9 cellular contexts compared by ENCODE assay signal in the genomic region with DNA sequence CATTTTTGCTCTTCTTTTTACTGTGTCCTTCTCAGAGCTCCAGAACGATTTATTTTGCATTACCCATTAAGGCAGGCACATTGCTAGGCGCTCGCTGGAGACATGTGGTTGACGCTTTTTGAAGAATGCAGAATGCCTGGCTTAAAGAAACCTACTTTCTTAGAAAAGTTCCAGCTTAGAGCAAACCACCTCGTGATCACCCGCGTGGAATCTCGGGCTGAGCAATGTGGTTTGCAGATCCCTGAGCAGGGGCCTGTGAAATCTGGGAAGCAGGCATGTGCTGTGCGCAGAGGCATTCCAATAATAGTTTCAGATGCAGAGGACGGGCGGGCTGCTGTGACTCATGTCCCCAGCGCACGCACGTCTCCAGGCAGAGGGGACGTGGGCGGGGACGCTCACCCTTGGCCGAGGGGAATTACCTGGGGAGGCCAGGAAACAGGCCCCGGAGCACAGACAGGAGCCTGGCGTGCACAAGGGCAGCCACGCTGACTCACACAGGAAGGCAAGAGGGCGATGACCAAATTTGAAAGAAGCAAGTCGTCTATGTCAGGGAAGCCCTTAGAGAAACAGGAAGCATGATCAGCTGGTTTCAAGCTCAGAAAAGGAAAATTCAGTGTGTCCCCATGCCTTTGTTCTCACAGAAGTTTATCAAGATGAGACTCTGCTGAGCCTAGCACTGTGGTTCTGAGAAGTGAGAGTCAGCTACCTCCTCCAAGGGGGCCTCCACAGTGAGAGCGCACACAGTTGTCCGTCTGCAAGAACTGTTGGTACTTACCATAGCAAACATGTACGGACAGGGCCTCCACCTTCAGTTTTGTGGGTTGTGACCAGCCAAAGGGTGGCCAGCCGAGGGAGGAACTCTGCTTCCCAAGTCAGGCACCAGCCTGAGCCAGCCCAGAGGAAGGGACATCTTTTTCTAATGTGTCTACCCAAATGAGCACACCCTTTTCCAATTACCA.
DNase-seq lines count a peak whose midpoint lies in the region; ATAC-seq and TF ChIP-seq lines count a peak whose summit lies in the region.
"Had no signal": no experiment of that assay in that cellular context is flagged by ENCODE, and none has a peak within 500 bp of the region (broad histone marks: within the 10 kb centered on the region; RNA-seq: fewer than 3 reads in every experiment).

No MANE protein-coding gene starts in this region.

- H2BK12ac ChIP-seq in mesenchymal stem cell (ENCODE audit: low read length in 2 of 2): peak overlapping the region; percentile 100

- no peaks in the 10 kb centered on the region for H3K9me3 Mint-ChIP-seq in GM23338

- peak overlapping the region; percentile 97 to 99 for H3K4ac ChIP-seq in mesenchymal stem cell (ENCODE audit: low read depth in 1 of 2, low read length in 2 of 2)

- H4K20me1 ChIP-seq in DOHH2 (ENCODE audit: control insufficient read depth, insufficient read depth, low read depth, low read length) (no peaks in the 10 kb centered on the region), GM23338 (replicated peaks; ENCODE audit: insufficient read depth) (no peaks in the 10 kb centered on the region), Karpas-422 (ENCODE audit: insufficient read depth, low read depth, low read length) (no peaks in the 10 kb centered on the region)

- H3K79me2 ChIP-seq in DOHH2 (ENCODE audit: control insufficient read depth, low read length) (no peaks in the 10 kb centered on the region), GM23338 (replicated peaks; ENCODE audit: insufficient read depth) (no peaks in the 10 kb centered on the region), Karpas-422 (ENCODE audit: low read length) (no peaks in the 10 kb centered on the region)

- H3K27ac ChIP-seq in DOHH2 (ENCODE audit: low read depth, low read length) (no peak overlapping the region), GM23338 (ENCODE audit: low read depth) (no peak overlapping the region), Karpas-422 (ENCODE audit: low read length) (no peak overlapping the region), mesenchymal stem cell (ENCODE audit: low read length, poor library complexity, severe bottlenecking) (peak overlapping the region; percentile 84)
- H3K27ac ChIP-seq: VCaP had no signal

- WGBS in mesenchymal stem cell: 20% methylated on average over 27 of the region's 27 CpGs

- peak overlapping the region; percentile 91 to 100 for H3K18ac ChIP-seq in mesenchymal stem cell (ENCODE audit: low read depth in 1 of 2, low read length in 2 of 2)

- H3K4me3 ChIP-seq in DOHH2 (ENCODE audit: low read length): peak overlapping the region; percentile 31
- no peak overlapping the region for H3K4me3 ChIP-seq in GM23338
- no peak overlapping the region; the same call in 1 of the 2 replicates for H3K4me3 ChIP-seq in Karpas-422 (ENCODE audit: low read length)
- H3K4me3 ChIP-seq in mesenchymal stem cell (ENCODE audit: insufficient read depth in 1 of 2, low read depth in 1 of 2, low read length in 2 of 2): no peak overlapping the region

- peak overlapping the region; percentile 59 for H2BK5ac ChIP-seq in mesenchymal stem cell (ENCODE audit: low read depth, low read length, poor library complexity, severe bottlenecking)

- H3K36me3 ChIP-seq in DOHH2 (ENCODE audit: control insufficient read depth, low read length): no peaks in the 10 kb centered on the region
- no peaks in the 10 kb centered on the region for H3K36me3 ChIP-seq in GM23338 (ENCODE audit: insufficient read depth)
- H3K36me3 ChIP-seq in Karpas-422 (ENCODE audit: insufficient read depth, low read length): no peaks in the 10 kb centered on the region
- no peaks in the 10 kb centered on the region for H3K36me3 ChIP-seq in mesenchymal stem cell (ENCODE audit: control insufficient read depth in 1 of 2, insufficient read depth in 2 of 2, low read depth in 1 of 2, low read length in 2 of 2)

- TF ChIP-seq CTCF in DOHH2 (IDR thresholded peaks at IDR 0.05; ENCODE audit: low read depth, low read length, poor library complexity, severe bottlenecking) (no peak), GM23338 (conservative IDR thresholded peaks at IDR 0.05; ENCODE audit: low read depth in 2 of 2) (no peak)

- no peaks in the 10 kb centered on the region for H3K9me2 ChIP-seq in DOHH2 (replicated peaks; ENCODE audit: control insufficient read depth, low read length)
- H3K9me2 ChIP-seq in GM23338 (ENCODE audit: insufficient read depth): no peaks in the 10 kb centered on the region; the same call in 1 of the 2 replicates
- H3K9me2 ChIP-seq in Karpas-422 (replicated peaks; ENCODE audit: insufficient read depth, low read length): no peaks in the 10 kb centered on the region

- peak overlapping the region; percentile 86 to 91 for H3K23ac ChIP-seq in mesenchymal stem cell (ENCODE audit: low read length in 2 of 2)

- H3K27me3 ChIP-seq in DOHH2 (ENCODE audit: control insufficient read depth, low read length) (peaks cover 3% of the 10 kb centered on the region; the same call in 1 of the 2 replicates), GM23338 (ENCODE audit: insufficient read depth) (no peaks in the 10 kb centered on the region), Karpas-422 (ENCODE audit: low read length) (no peaks in the 10 kb centered on the region; the same call in 1 of the 2 replicates), mesenchymal stem cell (ENCODE audit: control insufficient read depth in 1 of 2, insufficient read depth in 1 of 2, low read length in 2 of 2) (no peaks in the 10 kb centered on the region)

- peaks cover 6% of the 10 kb centered on the region for H3K27me3 Mint-ChIP-seq in GM23338 (ENCODE audit: insufficient read depth, low read depth, poor library complexity)

- no peaks in the 10 kb centered on the region for H3K79me1 ChIP-seq in mesenchymal stem cell (replicated peaks; ENCODE audit: low read length, poor library complexity, severe bottlenecking)

- H4K91ac ChIP-seq in mesenchymal stem cell (ENCODE audit: low read length): peak overlapping the region; percentile 99

- H3K4me3 Mint-ChIP-seq in GM23338: no peak overlapping the region

- H3K4me2 ChIP-seq in DOHH2 (ENCODE audit: low read length) (peak overlapping the region; percentile 41), GM23338 (no peak overlapping the region), Karpas-422 (ENCODE audit: low read depth, low read length, poor library complexity, severe bottlenecking) (peak overlapping the region; percentile 39), mesenchymal stem cell (ENCODE audit: low read length, poor library complexity, severe bottlenecking) (no peak overlapping the region)

- peak overlapping the region; percentile 87 for H2BK120ac ChIP-seq in mesenchymal stem cell (ENCODE audit: low read depth, low read length)

- H2BK15ac ChIP-seq in mesenchymal stem cell (ENCODE audit: low read depth, poor library complexity, severe bottlenecking): peak overlapping the region; percentile 77

- H2AK5ac ChIP-seq in mesenchymal stem cell (ENCODE audit: low read length, severe bottlenecking): peak overlapping the region; percentile 66

- no peaks in the 10 kb centered on the region for H3F3A ChIP-seq in DOHH2 (ENCODE audit: control insufficient read depth, insufficient read depth)
- H3F3A ChIP-seq in GM23338 (replicated peaks; ENCODE audit: low read depth): no peaks in the 10 kb centered on the region

- no peaks in the 10 kb centered on the region for H3K36me3 Mint-ChIP-seq in GM23338 (ENCODE audit: low read depth)

- no peak for ATAC-seq in GM23338

- H3K4me1 ChIP-seq in DOHH2 (ENCODE audit: control insufficient read depth, low read length) (peaks cover 21% of the 10 kb centered on the region), GM23338 (ENCODE audit: insufficient read depth) (no peaks in the 10 kb centered on the region), Karpas-422 (ENCODE audit: low read length) (peaks cover 6% of the 10 kb centered on the region), mesenchymal stem cell (ENCODE audit: control insufficient read depth, insufficient read depth, low read depth, low read length) (peaks cover 9% of the 10 kb centered on the region)

- H3K9me3 ChIP-seq in DOHH2 (ENCODE audit: control insufficient read depth, insufficient read depth, low read length) (no peaks in the 10 kb centered on the region), Karpas-422 (ENCODE audit: low read length) (no peaks in the 10 kb centered on the region), mesenchymal stem cell (ENCODE audit: control insufficient read depth, low read length) (no peaks in the 10 kb centered on the region)

- no peaks in the 10 kb centered on the region for H3K4me1 Mint-ChIP-seq in GM23338

- no peak for DNase-seq in GM23338 (ENCODE audit: low spot score)
- peak; percentile 47 for DNase-seq in Karpas-422
- DNase-seq in activated CD4-positive, alpha-beta T cell treated with anti-CD3 and anti-CD28 coated beads, Interleukin-2, amount 50 U/mL, for 48 hours: peak; percentile 95 to 97
- DNase-seq in dermis microvascular lymphatic vessel endothelial cell (ENCODE audit: low read depth in 2 of 2): peak; percentile 75 to 96
- DNase-seq in mesenchymal stem cell: peak; percentile 98
- peak; percentile 75 for DNase-seq in stimulated activated CD8-positive, alpha-beta memory T cell treated with anti-CD3 and anti-CD28 coated beads, Interleukin-15, amount 100 ng/mL, for 1 hour (ENCODE audit: low read depth)
- DNase-seq in NCI-H526 (lab: John Stamatoyannopoulos, UW): no peak

- no peak overlapping the region for H3K27ac Mint-ChIP-seq in GM23338

- peak overlapping the region in 1 of 2 experiments; percentile 89 for H3K14ac ChIP-seq in mesenchymal stem cell (ENCODE audit: low read length in 2 of 2)

- peak overlapping the region; percentile 99 for H4K8ac ChIP-seq in mesenchymal stem cell (ENCODE audit: low read length)

- H2AFZ ChIP-seq in GM23338 (peak overlapping the region; percentile 80), Karpas-422 (ENCODE audit: low read length) (peak overlapping the region; percentile 43; the same call in 1 of the 2 replicates), mesenchymal stem cell (ENCODE audit: low read depth, low read length) (peak overlapping the region; percentile 32)

- H3K9ac ChIP-seq in Karpas-422 (ENCODE audit: low read length) (peak overlapping the region; percentile 14; the same call in 1 of the 2 replicates), mesenchymal stem cell (ENCODE audit: low read length) (peak overlapping the region; percentile 65)

TF ChIP-seq in GM23338, 12 proteins besides CTCF, POLR2A, EP300 and RAD21 (continues in another document):
- no peak for TF ChIP-seq NANOG (IDR thresholded peaks at IDR 0.05; ENCODE audit: borderline replicate concordance)
- no peak for TF ChIP-seq ZNF331 (CRISPR knock-in tag; IDR thresholded peaks at IDR 0.05; ENCODE audit: low read depth)
- no peak for TF ChIP-seq JUNB (IDR thresholded peaks at IDR 0.05; ENCODE audit: unreplicated experiment)
- no peak for TF ChIP-seq EZH2 (IDR thresholded peaks at IDR 0.05; ENCODE audit: low read depth, unreplicated experiment)

Comparison
In these comparisons a context has a peak if more than half of its experiments do, and no peak if none do; other contexts are left out.
1. H3K4me2 ChIP-seq: peak in DOHH2 (single experiment) and Karpas-422 (single experiment); none in GM23338 (single experiment) and mesenchymal stem cell (single experiment).
2. DNase-seq: peak in Karpas-422 (single experiment), activated CD4-positive, alpha-beta T cell treated with anti-CD3 and anti-CD28 coated beads, Interleukin-2, amount 50 U/mL, for 48 hours (2 of 2), dermis microvascular lymphatic vessel endothelial cell (2 of 2), mesenchymal stem cell (single experiment) and stimulated activated CD8-positive, alpha-beta memory T cell treated with anti-CD3 and anti-CD28 coated beads, Interleukin-15, amount 100 ng/mL, for 1 hour (single experiment); none in GM23338 (single experiment) and NCI-H526 (0 of 2).
3. Peak in every context shown above with its lines, with median percentiles within 50 percentile points of each other: H2AFZ ChIP-seq.